In genomic region chr7:105707967-105708580, GRCh38 we compare ENCODE assay signal across 23 cellular contexts.
DNase-seq lines count a peak whose midpoint lies in the region; ATAC-seq, FAIRE-seq and TF ChIP-seq lines count a peak whose summit lies in the region.
"Had no signal": no experiment of that assay in that cellular context is flagged by ENCODE, and none has a peak within 500 bp of the region (broad histone marks: within the 10 kb centered on the region; RNA-seq: fewer than 3 reads in every experiment).

No MANE protein-coding gene starts in this region.

- 6% methylated on average over 9 of the region's 9 CpGs for WGBS in K562 (ENCODE audit: insufficient coverage, low coverage, missing lambda C conversion rate)
- 26% methylated on average over 9 of the region's 9 CpGs for WGBS in prostate gland

- POLR2A ChIA-PET in K562 (lab: Yijun Ruan, JAX): interaction anchor here (0.7 kb wide), 1 partner anchor 185 kb away, joined by 5 read pairs; no protein-coding TSS in a partner anchor

- H3K4me3 ChIP-seq in K562 (no peak overlapping the region), prostate gland (no peak overlapping the region)
- H3K4me3 ChIP-seq: cardiac muscle cell, HAP-1, heart right ventricle, mucosa of descending colon, skin epidermis had no signal

- no peak for TF ChIP-seq EP300 in K562 (IDR thresholded peaks at IDR 0.05; ENCODE audit: low read length)

- H3K4me2 ChIP-seq in K562 (ENCODE audit: insufficient read depth, low read length): no peak overlapping the region

- no peaks in the 10 kb centered on the region for H3K36me3 ChIP-seq in K562 (ENCODE audit: control insufficient read depth, insufficient read depth, low read length)
- no peaks in the 10 kb centered on the region for H3K36me3 ChIP-seq in prostate gland
- H3K36me3 ChIP-seq: cardiac muscle cell, HAP-1 had no signal

- H3K36me3 Mint-ChIP-seq in activated naive CD4-positive, alpha-beta T cell treated with anti-CD3 and anti-CD28 coated beads, Interleukin-2, amount 50 U/mL, for 24 hours: peaks cover 13% of the 10 kb centered on the region
- H3K36me3 Mint-ChIP-seq in activated naive CD4-positive, alpha-beta T cell treated with anti-CD3 and anti-CD28 coated beads, Interleukin-2, amount 10 ng/mL, durations not matched to agents 7 days and 5 days: peaks cover 24% of the 10 kb centered on the region
- H3K36me3 Mint-ChIP-seq in HFFc6 (ENCODE audit: low read depth): peaks cover 26% of the 10 kb centered on the region
- no peaks in the 10 kb centered on the region for H3K36me3 Mint-ChIP-seq in stimulated activated effector memory CD8-positive, alpha-beta T cell treated with anti-CD3 and anti-CD28 coated beads, Interleukin-12 subunit alpha, Interleukin-12 subunit beta, amount 100 ng/mL, for 72 hours

- TF ChIP-seq POLR2A in K562 (conservative IDR thresholded peaks at IDR 0.05): no peak
- no peak for TF ChIP-seq POLR2A in prostate gland (IDR thresholded peaks at IDR 0.05)

- no peak for FAIRE-seq in K562 (lab: Jason Lieb, UNC)

- no peak overlapping the region for H3K27ac ChIP-seq in K562 (ENCODE audit: extremely low read depth, low read depth, low read length)
- no peak overlapping the region for H3K27ac ChIP-seq in prostate gland
- H3K27ac ChIP-seq: cardiac muscle cell, heart right ventricle had no signal

- H4K20me1 ChIP-seq in K562 (replicated peaks; ENCODE audit: control insufficient read depth, insufficient read depth, low read length): no peaks in the 10 kb centered on the region

- TF ChIP-seq CTCF in HFFc6 (IDR thresholded peaks at IDR 0.05) (no peak), K562 (IDR thresholded peaks at IDR 0.05 in 2 of 3, conservative IDR thresholded peaks at IDR 0.05 in 1 of 3; ENCODE audit: insufficient read depth in 2 of 3, low read depth in 1 of 3, low read length in 3 of 3) (no peak), prostate gland (IDR thresholded peaks at IDR 0.05) (no peak)

- no peaks in the 10 kb centered on the region for H3K79me2 ChIP-seq in K562 (ENCODE audit: control insufficient read depth, insufficient read depth, low read length)

- no TSS peak for BruUV-seq in K562 (replicated peaks; lab: Mats Ljungman, UMichigan)

- no peaks in the 10 kb centered on the region for H3K4me1 ChIP-seq in K562 (replicated peaks in 1 of 2; ENCODE audit: control insufficient read depth in 2 of 2, insufficient read depth in 2 of 2, low read length in 2 of 2)
- H3K4me1 ChIP-seq in prostate gland (replicated peaks): peaks cover 4% of the 10 kb centered on the region
- H3K4me1 ChIP-seq: HAP-1 had no signal

- H3K9me1 ChIP-seq in K562 (ENCODE audit: control insufficient read depth, insufficient read depth, low read length): no peaks in the 10 kb centered on the region

- no peak overlapping the region for H3K27ac Mint-ChIP-seq in activated naive CD4-positive, alpha-beta T cell treated with anti-CD3 and anti-CD28 coated beads, Interleukin-2, amount 50 U/mL, for 24 hours
- no peak overlapping the region for H3K27ac Mint-ChIP-seq in activated naive CD4-positive, alpha-beta T cell treated with anti-CD3 and anti-CD28 coated beads, Interleukin-2, amount 10 ng/mL, durations not matched to agents 7 days and 5 days
- H3K27ac Mint-ChIP-seq in HFFc6: peak overlapping the region; percentile 78
- H3K27ac Mint-ChIP-seq in stimulated activated effector memory CD8-positive, alpha-beta T cell treated with anti-CD3 and anti-CD28 coated beads, Interleukin-12 subunit alpha, Interleukin-12 subunit beta, amount 100 ng/mL, for 72 hours: peak overlapping the region; percentile 57
- H3K27ac Mint-ChIP-seq: activated T-cell treated with anti-CD3 and anti-CD28 coated beads, Interleukin-2, amount 50 U/mL, for 72 hours; stimulated activated memory B cell treated with anti-CD40 and anti-IgM and Interleukin-4, amounts not matched to agents 10 μg/mL and 1 μg/mL and 100 μg/mL, for 72 hours; type B pancreatic cell had no signal

- in situ Hi-C loops in K562 (cut with MboI): no loop called here

- no peak overlapping the region for H3K9ac ChIP-seq in K562 (ENCODE audit: insufficient read depth in 1 of 2, low read depth in 2 of 2, low read length in 2 of 2)

- no peak for DNase-seq in activated naive CD4-positive, alpha-beta T cell treated with anti-CD3 and anti-CD28 coated beads, Interleukin-2, amount 10 ng/mL, durations not matched to agents 7 days and 5 days
- peak; percentile 37 for DNase-seq in HFFc6
- no peak for DNase-seq in K562 (ENCODE audit: extremely low read depth in 1 of 4, low spot score in 3 of 4)
- no peak for DNase-seq in stimulated activated effector memory CD8-positive, alpha-beta T cell treated with anti-CD3 and anti-CD28 coated beads, Interleukin-12 subunit alpha, Interleukin-12 subunit beta, amount 100 ng/mL, for 72 hours (ENCODE audit: low spot score in 2 of 2)
- no peak for DNase-seq in prostate gland (ENCODE audit: low spot score)
- no peak for DNase-seq in D341Med (ENCODE audit: low spot score)
- DNase-seq: activated CD4-positive, alpha-beta T cell treated with anti-CD3 and anti-CD28 coated beads, Interleukin-2, amount 50 U/mL, for 1 hour; activated T-cell treated with anti-CD3 and anti-CD28 coated beads, Interleukin-2, amount 50 U/mL, for 72 hours; Calu3; effector CD8-positive, alpha-beta T cell; heart right ventricle; MM.1S; NCI-H187; NCI-H446; SHP77 had no signal

- peaks cover 21% of the 10 kb centered on the region for H3K4me1 Mint-ChIP-seq in activated naive CD4-positive, alpha-beta T cell treated with anti-CD3 and anti-CD28 coated beads, Interleukin-2, amount 50 U/mL, for 24 hours
- H3K4me1 Mint-ChIP-seq in activated naive CD4-positive, alpha-beta T cell treated with anti-CD3 and anti-CD28 coated beads, Interleukin-2, amount 10 ng/mL, durations not matched to agents 7 days and 5 days: peaks cover 18% of the 10 kb centered on the region
- peaks cover 31% of the 10 kb centered on the region for H3K4me1 Mint-ChIP-seq in HFFc6 (ENCODE audit: low read depth)
- peaks cover 18% of the 10 kb centered on the region for H3K4me1 Mint-ChIP-seq in stimulated activated effector memory CD8-positive, alpha-beta T cell treated with anti-CD3 and anti-CD28 coated beads, Interleukin-12 subunit alpha, Interleukin-12 subunit beta, amount 100 ng/mL, for 72 hours
- H3K4me1 Mint-ChIP-seq: stimulated activated memory B cell treated with anti-CD40 and anti-IgM and Interleukin-4, amounts not matched to agents 10 μg/mL and 1 μg/mL and 100 μg/mL, for 72 hours had no signal

- CTCF ChIA-PET in activated naive CD4-positive, alpha-beta T cell treated with anti-CD3 and anti-CD28 coated beads, Interleukin-2, amount 10 ng/mL, durations not matched to agents 7 days and 5 days (lab: Charles Lee): interaction anchor here (1.0 kb wide), 1 partner anchor 302 kb away, joined by 3 read pairs; no protein-coding TSS in a partner anchor
- CTCF ChIA-PET in K562 (lab: Yijun Ruan, JAX; ENCODE audit: low intra/inter-chr PET ratio): no interaction called here

- H3K9me3 ChIP-seq in K562 (replicated peaks; ENCODE audit: control insufficient read depth, insufficient read depth, low read depth, low read length): peaks cover 13% of the 10 kb centered on the region; the same call in 1 of the 2 replicates
- no peaks in the 10 kb centered on the region for H3K9me3 ChIP-seq in prostate gland

- intact Hi-C loops in K562 (cut with micrococcal nuclease) (no loop called here), prostate gland (cut with DNase I) (no loop called here)

- H3K27me3 ChIP-seq in K562 (ENCODE audit: control insufficient read depth in 2 of 2, insufficient read depth in 2 of 2, low read length in 2 of 2) (0 out of 5 replicates have a peak, but pooled peaks cover 0 to 5% of the 10 kb centered on the region in 2 experiments), prostate gland (replicated peaks; ENCODE audit: insufficient read depth) (no peaks in the 10 kb centered on the region)
- H3K27me3 ChIP-seq: cardiac muscle cell, heart right ventricle had no signal

- peak overlapping the region; percentile 30 for H3K4me3 Mint-ChIP-seq in activated naive CD4-positive, alpha-beta T cell treated with anti-CD3 and anti-CD28 coated beads, Interleukin-2, amount 50 U/mL, for 24 hours
- no peak overlapping the region for H3K4me3 Mint-ChIP-seq in activated naive CD4-positive, alpha-beta T cell treated with anti-CD3 and anti-CD28 coated beads, Interleukin-2, amount 10 ng/mL, durations not matched to agents 7 days and 5 days
- peak overlapping the region; percentile 71 for H3K4me3 Mint-ChIP-seq in HFFc6
- no peak overlapping the region for H3K4me3 Mint-ChIP-seq in stimulated activated effector memory CD8-positive, alpha-beta T cell treated with anti-CD3 and anti-CD28 coated beads, Interleukin-12 subunit alpha, Interleukin-12 subunit beta, amount 100 ng/mL, for 72 hours
- H3K4me3 Mint-ChIP-seq: stimulated activated memory B cell treated with anti-CD40 and anti-IgM and Interleukin-4, amounts not matched to agents 10 μg/mL and 1 μg/mL and 100 μg/mL, for 72 hours; type B pancreatic cell had no signal

- no peak overlapping the region for H2AFZ ChIP-seq in K562 (ENCODE audit: low read depth, low read length)

- no peak for TF ChIP-seq RAD21 in K562 (CRISPR knock-in tag; conservative IDR thresholded peaks at IDR 0.05 in 1 of 2, IDR thresholded peaks at IDR 0.05 in 1 of 2)

- ATAC-seq in K562 (no peak), GM21825 (IDR thresholded peaks at IDR 0.05; ENCODE audit: unreplicated experiment) (no peak)
- ATAC-seq in stimulated activated effector memory CD8-positive, alpha-beta T cell treated with anti-CD3 and anti-CD28 coated beads, Interleukin-12 subunit alpha, Interleukin-12 subunit beta, amount 100 ng/mL, for 72 hours: no peak
- ATAC-seq: activated T-cell treated with anti-CD3 and anti-CD28 coated beads, Interleukin-2, amount 50 U/mL, for 72 hours; mucosa of descending colon; stimulated activated memory B cell treated with anti-CD40 and anti-IgM and Interleukin-4, amounts not matched to agents 10 μg/mL and 1 μg/mL and 100 μg/mL, for 72 hours had no signal

- H3K9me3 Mint-ChIP-seq in activated naive CD4-positive, alpha-beta T cell treated with anti-CD3 and anti-CD28 coated beads, Interleukin-2, amount 50 U/mL, for 24 hours: peaks cover 13% of the 10 kb centered on the region
- peaks cover 32% of the 10 kb centered on the region for H3K9me3 Mint-ChIP-seq in activated naive CD4-positive, alpha-beta T cell treated with anti-CD3 and anti-CD28 coated beads, Interleukin-2, amount 10 ng/mL, durations not matched to agents 7 days and 5 days
- peaks cover 26% of the 10 kb centered on the region for H3K9me3 Mint-ChIP-seq in HFFc6
- peaks cover 14% of the 10 kb centered on the region for H3K9me3 Mint-ChIP-seq in stimulated activated effector memory CD8-positive, alpha-beta T cell treated with anti-CD3 and anti-CD28 coated beads, Interleukin-12 subunit alpha, Interleukin-12 subunit beta, amount 100 ng/mL, for 72 hours

- H3K27me3 Mint-ChIP-seq in activated naive CD4-positive, alpha-beta T cell treated with anti-CD3 and anti-CD28 coated beads, Interleukin-2, amount 50 U/mL, for 24 hours: no peaks in the 10 kb centered on the region
- H3K27me3 Mint-ChIP-seq in activated naive CD4-positive, alpha-beta T cell treated with anti-CD3 and anti-CD28 coated beads, Interleukin-2, amount 10 ng/mL, durations not matched to agents 7 days and 5 days: no peaks in the 10 kb centered on the region
- H3K27me3 Mint-ChIP-seq in HFFc6 (ENCODE audit: insufficient read depth): peaks cover 3% of the 10 kb centered on the region; the same call in 1 of the 2 replicates
- H3K27me3 Mint-ChIP-seq: stimulated activated memory B cell treated with anti-CD40 and anti-IgM and Interleukin-4, amounts not matched to agents 10 μg/mL and 1 μg/mL and 100 μg/mL, for 72 hours; type B pancreatic cell had no signal

Comparison
In these comparisons a context has a peak if more than half of its experiments do, and no peak if none do; other contexts are left out.
1. H3K4me3 Mint-ChIP-seq: peak in activated naive CD4-positive, alpha-beta T cell treated with anti-CD3 and anti-CD28 coated beads, Interleukin-2, amount 50 U/mL, for 24 hours (single experiment) and HFFc6 (single experiment); none in activated naive CD4-positive, alpha-beta T cell treated with anti-CD3 and anti-CD28 coated beads, Interleukin-2, amount 10 ng/mL, durations not matched to agents 7 days and 5 days (single experiment) and stimulated activated effector memory CD8-positive, alpha-beta T cell treated with anti-CD3 and anti-CD28 coated beads, Interleukin-12 subunit alpha, Interleukin-12 subunit beta, amount 100 ng/mL, for 72 hours (single experiment).
2. H3K27ac Mint-ChIP-seq: peak in HFFc6 (single experiment) and stimulated activated effector memory CD8-positive, alpha-beta T cell treated with anti-CD3 and anti-CD28 coated beads, Interleukin-12 subunit alpha, Interleukin-12 subunit beta, amount 100 ng/mL, for 72 hours (single experiment); none in activated naive CD4-positive, alpha-beta T cell treated with anti-CD3 and anti-CD28 coated beads, Interleukin-2, amount 50 U/mL, for 24 hours (single experiment) and activated naive CD4-positive, alpha-beta T cell treated with anti-CD3 and anti-CD28 coated beads, Interleukin-2, amount 10 ng/mL, durations not matched to agents 7 days and 5 days (single experiment).